ENCODE assay signal across 7 cellular contexts in genomic region chr22:42932857-42933782, GRCh38.
DNase-seq lines count a peak whose midpoint lies in the region; ATAC-seq and TF ChIP-seq lines count a peak whose summit lies in the region.

No MANE protein-coding gene starts in this region.

- peaks cover 96% of the 10 kb centered on the region for H3K4me1 ChIP-seq in suprapubic skin

- CTCF ChIA-PET in activated CD8-positive, alpha-beta T cell treated with anti-CD3 and anti-CD28 coated beads for 36 hours (lab: Charles Lee): interaction anchor here (0.9 to 1.6 kb wide), 3 partner anchors 11 to 82 kb away, joined by 4 to 5 read pairs (median 4); partner anchors contain the start of gene PACSIN2

- POLR2A ChIA-PET in activated CD8-positive, alpha-beta T cell treated with anti-CD3 and anti-CD28 coated beads for 36 hours (lab: Charles Lee): interaction anchor here (0.6 to 1.1 kb wide), 2 partner anchors 30 to 94 kb away, joined by 3 read pairs; no protein-coding TSS in a partner anchor

- peak overlapping the region; percentile 91 for H3K27ac ChIP-seq in suprapubic skin

- peak overlapping the region; percentile 34 for H3K4me3 Mint-ChIP-seq in activated CD8-positive, alpha-beta T cell treated with anti-CD3 and anti-CD28 coated beads for 36 hours
- peak overlapping the region in 4 of 5 donors; percentile 5 to 49 (median 27) for H3K4me3 Mint-ChIP-seq in immature natural killer cell

- no peaks in the 10 kb centered on the region for H3K27me3 Mint-ChIP-seq in activated CD8-positive, alpha-beta T cell treated with anti-CD3 and anti-CD28 coated beads for 36 hours
- peaks cover 2 to 3% (median 2%) of the 10 kb centered on the region in 3 donors for H3K27me3 Mint-ChIP-seq in immature natural killer cell (ENCODE audit: low read depth in 3 of 3)

- no peaks in the 10 kb centered on the region for H3K9me3 ChIP-seq in suprapubic skin

- no peak for TF ChIP-seq EP300 in suprapubic skin (IDR thresholded peaks at IDR 0.05)

- WGBS in suprapubic skin: 37% methylated on average over 11 of the region's 11 CpGs

- H3K36me3 Mint-ChIP-seq in activated CD8-positive, alpha-beta T cell treated with anti-CD3 and anti-CD28 coated beads for 36 hours (ENCODE audit: low read depth): no peaks in the 10 kb centered on the region
- peaks cover 0 to 4% (median 2%) of the 10 kb centered on the region in 3 donors for H3K36me3 Mint-ChIP-seq in immature natural killer cell

- H3K27ac Mint-ChIP-seq in activated CD8-positive, alpha-beta T cell treated with anti-CD3 and anti-CD28 coated beads for 36 hours: peak overlapping the region; percentile 78
- peak overlapping the region in 5 of 6 donors; percentile 6 to 61 (median 9) for H3K27ac Mint-ChIP-seq in immature natural killer cell

- no peak for TF ChIP-seq POLR2A in suprapubic skin (IDR thresholded peaks at IDR 0.05)

- no peaks in the 10 kb centered on the region for H3K9me3 Mint-ChIP-seq in activated CD8-positive, alpha-beta T cell treated with anti-CD3 and anti-CD28 coated beads for 36 hours
- no peaks in the 10 kb centered on the region for H3K9me3 Mint-ChIP-seq in immature natural killer cell

- H3K36me3 ChIP-seq in suprapubic skin: no peaks in the 10 kb centered on the region

- H3K4me1 Mint-ChIP-seq in activated CD8-positive, alpha-beta T cell treated with anti-CD3 and anti-CD28 coated beads for 36 hours (ENCODE audit: low read depth): peaks cover 62% of the 10 kb centered on the region
- H3K4me1 Mint-ChIP-seq in immature natural killer cell: peaks cover 62 to 68% of the 10 kb centered on the region in 2 donors

- intact Hi-C loops in activated CD8-positive, alpha-beta T cell treated with anti-CD3 and anti-CD28 coated beads for 36 hours (cut with micrococcal nuclease): no loop called here

- peak; percentile 68 for DNase-seq in activated CD8-positive, alpha-beta T cell treated with anti-CD3 and anti-CD28 coated beads for 36 hours
- peak in 1 of 3 donors; percentile 9 for DNase-seq in immature natural killer cell
- DNase-seq in suprapubic skin (ENCODE audit: low spot score in 2 of 2): peak in 1 of 2 donors; percentile 74
- no peak for DNase-seq in NCI-H2081 treated with DMSO at 0.1 percent for 48 hours (lab: John Stamatoyannopoulos, UW)
- no peak for DNase-seq in HK-2 (ENCODE audit: unreplicated experiment)

- ATAC-seq in GM18517 (IDR thresholded peaks at IDR 0.05; ENCODE audit: unreplicated experiment) (peak; percentile 50), HG02763 (IDR thresholded peaks at IDR 0.05; ENCODE audit: unreplicated experiment) (peak; percentile 41)
- ATAC-seq in activated CD8-positive, alpha-beta T cell treated with anti-CD3 and anti-CD28 coated beads for 36 hours: peak; percentile 65

- no peaks in the 10 kb centered on the region for H3K27me3 ChIP-seq in suprapubic skin

- peak overlapping the region; percentile 0 for H3K4me3 ChIP-seq in suprapubic skin

- TF ChIP-seq CTCF in activated CD8-positive, alpha-beta T cell treated with anti-CD3 and anti-CD28 coated beads for 36 hours (IDR thresholded peaks at IDR 0.05): no peak
- TF ChIP-seq CTCF in suprapubic skin (IDR thresholded peaks at IDR 0.05): no peak
